7 cellular contexts compared by ENCODE assay signal in the genomic region with DNA sequence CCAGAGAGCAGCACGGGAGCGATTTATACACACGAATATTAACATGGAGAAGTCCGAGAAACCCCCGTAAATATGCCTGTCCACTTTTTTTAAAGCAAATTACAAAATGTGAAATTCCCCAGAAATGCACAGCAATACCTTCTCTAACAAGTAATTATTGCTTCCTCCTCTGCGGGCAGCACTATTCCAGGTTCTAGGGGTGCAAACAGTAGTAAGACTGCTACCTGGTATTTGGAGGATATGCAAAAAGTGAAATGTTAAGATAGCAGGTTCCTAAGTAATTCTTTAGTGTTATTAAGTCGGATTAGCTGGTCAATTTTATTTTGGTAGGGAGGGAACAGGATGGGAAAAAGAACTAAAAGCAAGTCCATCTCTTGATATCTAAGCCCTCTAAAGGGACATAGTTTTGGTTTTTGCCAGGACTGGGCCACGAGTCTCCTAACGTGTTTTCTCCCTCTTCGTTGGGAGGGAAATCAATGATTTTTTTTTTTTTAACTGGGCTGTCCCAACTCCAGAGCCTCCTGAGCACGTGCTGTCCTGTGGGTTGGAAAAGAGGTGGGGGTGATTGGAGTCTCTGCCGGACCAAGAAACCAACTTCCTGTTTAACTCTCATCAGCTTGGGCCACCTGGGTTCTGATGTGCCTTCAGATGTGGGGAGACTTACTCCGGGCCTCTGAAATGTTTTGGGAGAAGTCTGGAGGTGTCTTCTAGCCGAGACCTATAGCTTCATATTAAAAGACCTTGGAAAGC. TPM values are rescaled to one million over a fixed set of nuclear protein-coding genes. Genes with fewer than 3 reads are reported as not detected.
DNase-seq lines count a peak whose midpoint lies in the region; ATAC-seq and TF ChIP-seq lines count a peak whose summit lies in the region.

No MANE protein-coding gene starts in this region.

- H3K4me3 Mint-ChIP-seq in H9, result peak overlapping the region; percentile 17 to 71

- H3K4me1 ChIP-seq in H9 (ENCODE audit: insufficient read depth, low read length), result no peaks in the 10 kb centered on the region; the same call in 1 of the 2 replicates
- H3K4me1 ChIP-seq in esophagus squamous epithelium, result peaks cover 20 to 65% (median 31%) of the 10 kb centered on the region in 3 donors
- peaks cover 9 to 22% (median 17%) of the 10 kb centered on the region in 3 donors for H3K4me1 ChIP-seq in skeletal muscle tissue (ENCODE audit: control insufficient read depth in 3 of 3, insufficient read depth in 3 of 3, low read length in 3 of 3)

- H3K23me2 ChIP-seq in H9 (ENCODE audit: insufficient read length, low read depth, low read length, poor library complexity, severe bottlenecking), result peaks cover 15% of the 10 kb centered on the region

- no peak overlapping the region for H2BK5ac ChIP-seq in H9 (ENCODE audit: insufficient read length, low read length)

- H2BK120ac ChIP-seq in H9 (ENCODE audit: low read depth, low read length, poor library complexity, severe bottlenecking), result no peak overlapping the region

- no peak overlapping the region for H3K23ac ChIP-seq in H9 (ENCODE audit: insufficient read length, low read depth, low read length)

- H3K36me3 Mint-ChIP-seq in H9 (ENCODE audit: insufficient read depth in 1 of 3, low read depth in 3 of 3), result peaks cover 14 to 24% (median 23%) of the 10 kb centered on the region in 3 experiments

- DNase-seq in H9, result no peak
- no peak for DNase-seq in RWPE1 (ENCODE audit: low spot score)
- DNase-seq in esophagus squamous epithelium (lab: John Stamatoyannopoulos, UW), result no peak
- DNase-seq in activated CD8-positive, alpha-beta memory T cell treated with anti-CD3 and anti-CD28 coated beads for 24 hours, result no peak
- no peak for DNase-seq in NK-92 (lab: John Stamatoyannopoulos, UW; ENCODE audit: unreplicated experiment)

- H4K5ac ChIP-seq in H9 (ENCODE audit: insufficient read length, low read depth, low read length), result no peak overlapping the region

- ATAC-seq in GM21529 (IDR thresholded peaks at IDR 0.05; ENCODE audit: unreplicated experiment), result no peak

- no peak overlapping the region for H2BK15ac ChIP-seq in H9 (ENCODE audit: low read depth, low read length)

- H3K56ac ChIP-seq in H9 (ENCODE audit: insufficient read length, low read depth, low read length), result no peak overlapping the region

- H2AK5ac ChIP-seq in H9 (ENCODE audit: insufficient read length, low read length), result no peak overlapping the region

- H3T11ph ChIP-seq in H9 (ENCODE audit: low read length), result no peak overlapping the region

- H3K4me2 ChIP-seq in H9 (ENCODE audit: insufficient read depth, insufficient read length, low read length), result no peak overlapping the region

- WGBS in H9 (ENCODE audit: extremely low coverage, insufficient read length, low lambda C conversion rate), result no CpG with 5 or more reads among the region's 14 CpGs
- 45 to 49% methylated on average over 14 of the region's 14 CpGs for WGBS in esophagus squamous epithelium, 2 donors

- H3K4ac ChIP-seq in H9 (ENCODE audit: low read depth, low read length), result no peak overlapping the region

- H3K14ac ChIP-seq in H9 (ENCODE audit: insufficient read depth, low read length), result no peak overlapping the region; the same call in 1 of the 2 replicates

- intact Hi-C loops in esophagus squamous epithelium (cut with DNase I), result no loop called here

- H4K20me1 ChIP-seq in H9 (ENCODE audit: control insufficient read depth, insufficient read depth, insufficient read length), result no peaks in the 10 kb centered on the region

- H3K36me3 ChIP-seq in esophagus squamous epithelium (peaks cover 0 to 15% (median 4%) of the 10 kb centered on the region in 3 donors), skeletal muscle tissue (ENCODE audit: control insufficient read depth in 3 of 3, insufficient read depth in 3 of 3, low read length in 3 of 3) (peaks cover under 1 to 5% (median 2%) of the 10 kb centered on the region in 3 donors)

- H2AFZ ChIP-seq in H9 (ENCODE audit: low read length), result no peak overlapping the region

- no peak overlapping the region for H3K9ac ChIP-seq in H9 (ENCODE audit: extremely low read depth, insufficient read length, low read length)
- peak overlapping the region in 2 of 3 donors; percentile 25 to 40 for H3K9ac ChIP-seq in skeletal muscle tissue (ENCODE audit: low read depth in 1 of 3, low read length in 3 of 3)

- H3K27ac ChIP-seq in H9 (ENCODE audit: insufficient read length, low read depth, low read length), result no peak overlapping the region
- peak overlapping the region; percentile 97 for H3K27ac ChIP-seq in RWPE1
- H3K27ac ChIP-seq in esophagus squamous epithelium, result peak overlapping the region; percentile 50 to 100 (median 97)
- H3K27ac ChIP-seq in skeletal muscle tissue (ENCODE audit: low read depth, low read length), result no peak overlapping the region

- H3K4me1 Mint-ChIP-seq in H9, result peaks cover 18 to 28% of the 10 kb centered on the region in 2 experiments

- H2BK20ac ChIP-seq in H9 (ENCODE audit: low read depth, low read length, poor library complexity, severe bottlenecking), result peak overlapping the region; percentile 26

- no peak overlapping the region for H4K8ac ChIP-seq in H9 (replicated peaks; ENCODE audit: insufficient read length, low read depth, low read length)

- peak overlapping the region; percentile 45 to 89 (median 57); a peak in 6 of 7 replicates for H3K27ac Mint-ChIP-seq in H9

- TF ChIP-seq POLR2A in esophagus squamous epithelium (IDR thresholded peaks at IDR 0.05), result no peak

- H3K79me2 ChIP-seq in H9 (ENCODE audit: insufficient read depth, low read length), result peaks cover 7% of the 10 kb centered on the region; the same call in 1 of the 2 replicates

- H3K27me3 Mint-ChIP-seq in H9 (ENCODE audit: low read depth), result no peaks in the 10 kb centered on the region

- peak overlapping the region in 3 of 4 donors; percentile 88 to 100 (median 97) for H3K4me3 ChIP-seq in esophagus squamous epithelium
- peak overlapping the region in 1 of 3 donors; percentile 15 for H3K4me3 ChIP-seq in skeletal muscle tissue (ENCODE audit: low read length in 3 of 3)

- no peak overlapping the region for H3K18ac ChIP-seq in H9 (ENCODE audit: insufficient read length, low read depth, low read length)

- POLR2A ChIA-PET in RWPE1 (lab: Yijun Ruan, JAX; ENCODE audit: low non-redundant PET), result interaction anchor here (0.7 kb wide), 1 partner anchor 80 kb away, joined by 5 read pairs; no protein-coding TSS in a partner anchor

- no peaks in the 10 kb centered on the region; a peak in 1 of 5 replicates for H3K9me3 Mint-ChIP-seq in H9

- no peaks in the 10 kb centered on the region for H3K9me3 ChIP-seq in H9 (ENCODE audit: control insufficient read depth, low read depth, low read length)
- no peaks in the 10 kb centered on the region for H3K9me3 ChIP-seq in esophagus squamous epithelium
- H3K9me3 ChIP-seq in skeletal muscle tissue (ENCODE audit: control insufficient read depth in 3 of 3, low read length in 3 of 3), result no peaks in the 10 kb centered on the region

- H2BK12ac ChIP-seq in H9 (ENCODE audit: insufficient read length, low read depth, low read length), result peak overlapping the region; percentile 79

- no peaks in the 10 kb centered on the region for H3K27me3 ChIP-seq in H9 (ENCODE audit: insufficient read depth, low read length)
- H3K27me3 ChIP-seq in esophagus squamous epithelium, result no peaks in the 10 kb centered on the region
- H3K27me3 ChIP-seq in skeletal muscle tissue (ENCODE audit: control insufficient read depth in 3 of 3, insufficient read depth in 3 of 3, low read length in 3 of 3), result no peaks in the 10 kb centered on the region

- CTCF ChIA-PET in RWPE1 (lab: Yijun Ruan, JAX), result interaction anchor here (0.9 to 1.0 kb wide), 2 partner anchors 28 to 30 kb away, joined by 3 to 4 read pairs; a partner anchor contains a TSS

- TF ChIP-seq CTCF in H9 (conservative IDR thresholded peaks at IDR 0.05) (no peak), RWPE1 (conservative IDR thresholded peaks at IDR 0.05; ENCODE audit: low read depth) (no peak), esophagus squamous epithelium (IDR thresholded peaks at IDR 0.05) (no peak)

- no peak overlapping the region for H4K91ac ChIP-seq in H9 (ENCODE audit: insufficient read length, low read depth, low read length)

- H3K79me1 ChIP-seq in H9 (ENCODE audit: insufficient read depth, low read depth, low read length, poor library complexity, severe bottlenecking), result no peaks in the 10 kb centered on the region

RNA-seq across cellular contexts. Expression of a gene that starts 1.7 kb away (rescaled TPM):
- 114 and 116 TPM in 2 replicates for total RNA-seq in H9 (2021)
- 100 to 1,000 TPM; 111 to 166 (median 131) TPM for total RNA-seq in esophagus squamous epithelium
- total RNA-seq in skeletal muscle tissue, result 126 TPM

RNA-seq across cellular contexts. Expression of a gene that starts 29.5 kb away (rescaled TPM):
- total RNA-seq in H9 (2021) (40.0 and 41.4 TPM in 2 replicates), esophagus squamous epithelium (10 to 100 TPM in 3 of 4 donors, 1 to 10 TPM in 1; 9.8 to 15.4 (median 14.4) TPM), skeletal muscle tissue (16.2 TPM)

Comparison
In these comparisons a context has a peak if more than half of its experiments do, and no peak if none do; other contexts are left out.
1. H3K27ac ChIP-seq: peak in RWPE1 (single experiment) and esophagus squamous epithelium (4 of 4); none in H9 (single experiment) and skeletal muscle tissue (single experiment).